ENCODE assay signal across 8 cellular contexts in genomic region chr20:37615507-37616425, GRCh38.
DNase-seq lines count a peak whose midpoint lies in the region; ATAC-seq and TF ChIP-seq lines count a peak whose summit lies in the region.

No MANE protein-coding gene starts in this region.

- intact Hi-C loops in HCT116 (cut with micrococcal nuclease): no loop called here
- intact Hi-C loops in activated naive CD4-positive, alpha-beta T cell treated with anti-CD3 and anti-CD28 coated beads for 36 hours (cut with micrococcal nuclease): no loop called here

- peak; percentile 14 to 82 (median 76); a peak in 4 of 6 replicates for TF ChIP-seq CTCF in HCT116 (IDR thresholded peaks at IDR 0.05 in 2 of 3, conservative IDR thresholded peaks at IDR 0.05 in 1 of 3; ENCODE audit: borderline replicate concordance in 1 of 3, insufficient read depth in 1 of 3, low read depth in 2 of 3, low read length in 2 of 3)

- H3K79me2 ChIP-seq in HCT116 (ENCODE audit: insufficient read depth, low read length): no peaks in the 10 kb centered on the region

- no peak overlapping the region for H3K27ac Mint-ChIP-seq in activated naive CD4-positive, alpha-beta T cell treated with anti-CD3 and anti-CD28 coated beads for 36 hours

- no peak overlapping the region for H3K4me2 ChIP-seq in HCT116 (ENCODE audit: low read length)

- peak; percentile 94 for ATAC-seq in HCT116

- no peaks in the 10 kb centered on the region for H3K4me1 Mint-ChIP-seq in activated naive CD4-positive, alpha-beta T cell treated with anti-CD3 and anti-CD28 coated beads for 36 hours (ENCODE audit: low read depth)

- no peaks in the 10 kb centered on the region for H3K4me1 ChIP-seq in HCT116 (ENCODE audit: control insufficient read depth in 1 of 2, insufficient read depth in 2 of 2, low read length in 2 of 2)

- no peak overlapping the region for H3K27ac ChIP-seq in HCT116 (ENCODE audit: low read depth, low read length)

- H3K36me3 Mint-ChIP-seq in activated naive CD4-positive, alpha-beta T cell treated with anti-CD3 and anti-CD28 coated beads for 36 hours (ENCODE audit: low read depth): no peaks in the 10 kb centered on the region

- H3K4me3 ChIP-seq in HCT116 (replicated peaks in 1 of 2; ENCODE audit: low read depth in 1 of 2, low read length in 2 of 2): no peak overlapping the region

- no peak for TF ChIP-seq POLR2A in HCT116 (IDR thresholded peaks at IDR 0.05; ENCODE audit: borderline replicate concordance, extremely low read depth, insufficient read depth, insufficient read length)

- H3K9ac ChIP-seq in HCT116 (ENCODE audit: low read length): no peak overlapping the region

- H3K9me3 Mint-ChIP-seq in activated naive CD4-positive, alpha-beta T cell treated with anti-CD3 and anti-CD28 coated beads for 36 hours: no peaks in the 10 kb centered on the region

- CTCF ChIA-PET in HCT116 (lab: Charles Lee): no interaction called here
- CTCF ChIA-PET in activated naive CD4-positive, alpha-beta T cell treated with anti-CD3 and anti-CD28 coated beads for 36 hours (lab: Charles Lee): interaction anchor here (0.6 to 1.7 kb wide), 9 partner anchors 13 to 989 kb away, joined by 3 to 4 read pairs (median 3); no protein-coding TSS in a partner anchor

- peak; percentile 35; the same call in 1 of the 2 replicates for TF ChIP-seq RAD21 in HCT116 (IDR thresholded peaks at IDR 0.05; ENCODE audit: low read depth)

- H3K27me3 Mint-ChIP-seq in activated naive CD4-positive, alpha-beta T cell treated with anti-CD3 and anti-CD28 coated beads for 36 hours (ENCODE audit: low read depth): peaks cover 19% of the 10 kb centered on the region

- H3K9me3 ChIP-seq in HCT116 (ENCODE audit: control insufficient read depth in 1 of 2, insufficient read depth in 1 of 2, low read depth in 1 of 2, low read length in 2 of 2): no peaks in the 10 kb centered on the region

- DNase-seq in AG20443 (ENCODE audit: low spot score): peak; percentile 34
- DNase-seq in HCT116 (ENCODE audit: low read depth, low spot score): peak; percentile 46
- DNase-seq in RPMI7951 (ENCODE audit: low read depth): peak; percentile 47
- peak; percentile 81 for DNase-seq in activated naive CD4-positive, alpha-beta T cell treated with anti-CD3 and anti-CD28 coated beads for 36 hours
- DNase-seq in kidney glomerular epithelial cell (lab: John Stamatoyannopoulos, UW): peak; percentile 52
- DNase-seq in stimulated activated CD8-positive, alpha-beta memory T cell treated with anti-CD3 and anti-CD28 coated beads, Interleukin-2, amount 100 ng/mL, for 1 hour (ENCODE audit: low read depth in 2 of 2): peak; percentile 3 to 35
- no peak for DNase-seq in T-helper 9 cell
- DNase-seq in HPDE6-E6E7 (ENCODE audit: extremely low spot score): no peak

- H3K4me3 Mint-ChIP-seq in activated naive CD4-positive, alpha-beta T cell treated with anti-CD3 and anti-CD28 coated beads for 36 hours: no peak overlapping the region

- no peaks in the 10 kb centered on the region for H3K9me2 ChIP-seq in HCT116 (ENCODE audit: insufficient read depth)

- BruUV-seq in HCT116 (replicated peaks; lab: Mats Ljungman, UMichigan): no TSS peak

- RAD21 ChIA-PET in HCT116 (lab: Charles Lee; ENCODE audit: low non-redundant PET in 1 of 2, low total read pairs in 2 of 2, uncharacterized antibody in 2 of 2, unreplicated experiment in 2 of 2): interaction anchor here in 1 of 2 experiments (0.5 kb wide), 1 partner anchor 19 kb away, joined by 3 read pairs; no protein-coding TSS in a partner anchor

- H3K27me3 ChIP-seq in HCT116 (ENCODE audit: insufficient read depth, low read length): peaks cover 28% of the 10 kb centered on the region

- no peak overlapping the region for H2AFZ ChIP-seq in HCT116 (ENCODE audit: low read depth, low read length, poor library complexity, severe bottlenecking)

- H4K20me1 ChIP-seq in HCT116 (ENCODE audit: insufficient read depth): no peaks in the 10 kb centered on the region

- POLR2A ChIA-PET in HCT116 (lab: Charles Lee): no interaction called here

- H3K36me3 ChIP-seq in HCT116 (ENCODE audit: control insufficient read depth in 1 of 2, insufficient read depth in 2 of 2, low read length in 2 of 2): no peaks in the 10 kb centered on the region

TF ChIP-seq in HCT116, 20 proteins besides CTCF, POLR2A, EP300 and RAD21:
- peak; percentile 88 for TF ChIP-seq TCF7L2 (IDR thresholded peaks at IDR 0.05; ENCODE audit: borderline replicate concordance, extremely low read depth, insufficient read depth, insufficient read length)
- TF ChIP-seq, protein P1, sequence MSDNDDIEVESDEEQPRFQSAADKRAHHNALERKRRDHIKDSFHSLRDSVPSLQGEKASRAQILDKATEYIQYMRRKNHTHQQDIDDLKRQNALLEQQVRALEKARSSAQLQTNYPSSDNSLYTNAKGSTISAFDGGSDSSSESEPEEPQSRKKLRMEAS (IDR thresholded peaks at IDR 0.05): no peak

Comparison
In these comparisons a context has a peak if more than half of its experiments do, and no peak if none do; other contexts are left out.
1. DNase-seq: peak in AG20443 (single experiment), HCT116 (single experiment), RPMI7951 (single experiment), activated naive CD4-positive, alpha-beta T cell treated with anti-CD3 and anti-CD28 coated beads for 36 hours (single experiment), kidney glomerular epithelial cell (single experiment) and stimulated activated CD8-positive, alpha-beta memory T cell treated with anti-CD3 and anti-CD28 coated beads, Interleukin-2, amount 100 ng/mL, for 1 hour (2 of 2); none in T-helper 9 cell (single experiment) and HPDE6-E6E7 (single experiment).